Comparison of ENCODE assay signal across 8 cellular contexts in the genomic region with DNA sequence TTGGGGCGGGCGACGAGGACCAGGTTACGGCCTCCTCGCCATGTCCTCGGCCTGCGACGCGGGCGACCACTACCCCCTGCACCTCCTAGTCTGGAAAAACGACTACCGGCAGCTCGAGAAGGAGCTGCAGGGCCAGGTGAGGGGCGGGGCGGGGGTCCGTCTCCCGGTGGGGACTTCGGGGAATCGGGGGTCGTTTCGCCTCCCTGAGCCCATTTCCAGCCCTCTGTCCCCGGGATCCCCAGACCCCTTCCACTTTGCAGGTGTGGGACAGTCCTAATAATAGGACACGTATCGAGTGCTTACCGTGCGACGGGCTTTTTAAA. TPM values are rescaled to one million over a fixed set of nuclear protein-coding genes. Genes with fewer than 3 reads are reported as not detected.
DNase-seq lines count a peak whose midpoint lies in the region; ATAC-seq and TF ChIP-seq lines count a peak whose summit lies in the region.

No MANE protein-coding gene starts in this region.

- peak overlapping the region; percentile 20 for H3K27ac Mint-ChIP-seq in neural crest cell (ENCODE audit: unreplicated experiment)

- peaks cover 38% of the 10 kb centered on the region for H3K4me1 Mint-ChIP-seq in neural crest cell

- H3K9me3 Mint-ChIP-seq in neural crest cell, result no peaks in the 10 kb centered on the region

- no peak for ATAC-seq in GM18498 (IDR thresholded peaks at IDR 0.05; ENCODE audit: unreplicated experiment)
- no peak for ATAC-seq in HG03025 (IDR thresholded peaks at IDR 0.05; ENCODE audit: low FRiP score, unreplicated experiment)

- no peaks in the 10 kb centered on the region for H3K9me3 ChIP-seq in effector memory CD4-positive, alpha-beta T cell (ENCODE audit: control insufficient read depth, low read length)

- H3K27ac ChIP-seq in effector memory CD4-positive, alpha-beta T cell (ENCODE audit: insufficient read depth, low read length, poor library complexity, severe bottlenecking), result peak overlapping the region; percentile 75

- H3K27me3 ChIP-seq in BJ (ENCODE audit: control insufficient read depth, insufficient read depth, low read length), result no peaks in the 10 kb centered on the region
- H3K27me3 ChIP-seq in effector memory CD4-positive, alpha-beta T cell (replicated peaks; ENCODE audit: control insufficient read depth, insufficient read depth, low read length, poor library complexity, severe bottlenecking), result no peaks in the 10 kb centered on the region

- no peaks in the 10 kb centered on the region for H3K36me3 Mint-ChIP-seq in neural crest cell (ENCODE audit: low read depth)

- H3K4me3 Mint-ChIP-seq in neural crest cell, result peak overlapping the region; percentile 95

- H3K4me3 ChIP-seq in BJ (ENCODE audit: low read depth, low read length) (peak overlapping the region; percentile 87), LNCaP clone FGC (ENCODE audit: low read depth, low read length) (peak overlapping the region; percentile 85)
- H3K4me3 ChIP-seq in effector memory CD4-positive, alpha-beta T cell (ENCODE audit: insufficient read depth, low read depth, low read length, poor library complexity, severe bottlenecking), result peak overlapping the region; percentile 73

- H3K27me3 Mint-ChIP-seq in neural crest cell (ENCODE audit: low read depth), result peaks cover 15% of the 10 kb centered on the region

- H3K36me3 ChIP-seq in BJ (ENCODE audit: control insufficient read depth, insufficient read depth, low read length), result peaks cover 7% of the 10 kb centered on the region
- peaks cover 4% of the 10 kb centered on the region for H3K36me3 ChIP-seq in effector memory CD4-positive, alpha-beta T cell (ENCODE audit: control insufficient read depth, insufficient read depth, low read length)

- DNase-seq in BJ (ENCODE audit: low read depth), result no peak
- no peak for DNase-seq in LNCaP clone FGC (ENCODE audit: low read depth)
- DNase-seq in effector memory CD4-positive, alpha-beta T cell, result no peak
- DNase-seq in neural crest cell (ENCODE audit: low read depth, low spot score), result no peak
- no peak for DNase-seq in NCI-H2196 treated with DMSO at 0.1 percent for 48 hours (lab: John Stamatoyannopoulos, UW; ENCODE audit: unreplicated experiment)
- no peak for DNase-seq in SW480 (ENCODE audit: low spot score)

- POLR2A ChIA-PET in BJ (lab: Charles Lee), result no interaction called here

- TF ChIP-seq CTCF in BJ (IDR thresholded peaks at IDR 0.05; ENCODE audit: insufficient read depth, low read depth, low read length) (no peak), LNCaP clone FGC (IDR thresholded peaks at IDR 0.05; ENCODE audit: control insufficient read depth, extremely low read depth, insufficient read depth) (no peak), neural crest cell (conservative IDR thresholded peaks at IDR 0.05) (no peak)

- CTCF ChIA-PET in BJ (lab: Yijun Ruan, JAX), result interaction anchor here (1.4 kb wide), 1 partner anchor 41 kb away, joined by 3 read pairs; no protein-coding TSS in a partner anchor

- peaks cover 3% of the 10 kb centered on the region for H3K4me1 ChIP-seq in effector memory CD4-positive, alpha-beta T cell (ENCODE audit: control insufficient read depth, insufficient read depth, low read length, poor library complexity, severe bottlenecking)

RNA-seq across cellular contexts. Expression of a gene that starts 0.4 kb away (rescaled TPM):
- polyA plus RNA-seq in BJ (2011; rRNA removed), result 219 and 268 TPM in 2 replicates
- 139 and 230 TPM in 2 replicates for polyA minus RNA-seq in BJ (2011; rRNA and poly(A)+ RNA removed)
- 29.5 and 30.0 TPM in 2 replicates for total RNA-seq in neural crest cell

RNA-seq across cellular contexts. Expression of a gene that starts 3.4 kb away (rescaled TPM):
- 48.3 and 49.0 TPM in 2 replicates for polyA plus RNA-seq in BJ (2011; rRNA removed)
- polyA minus RNA-seq in BJ (2011; rRNA and poly(A)+ RNA removed), result 39.9 and 43.5 TPM in 2 replicates
- total RNA-seq in neural crest cell, result 31.1 and 36.8 TPM in 2 replicates

RNA-seq across cellular contexts. Expression of a gene that starts 48.7 kb away (rescaled TPM):
- 8.9 and 10.0 TPM in 2 replicates for polyA plus RNA-seq in BJ (2011; rRNA removed)
- 2.2 and 3.2 TPM in 2 replicates for polyA minus RNA-seq in BJ (2011; rRNA and poly(A)+ RNA removed)
- total RNA-seq in neural crest cell, result 23.8 and 24.4 TPM in 2 replicates
